In the genomic region with DNA sequence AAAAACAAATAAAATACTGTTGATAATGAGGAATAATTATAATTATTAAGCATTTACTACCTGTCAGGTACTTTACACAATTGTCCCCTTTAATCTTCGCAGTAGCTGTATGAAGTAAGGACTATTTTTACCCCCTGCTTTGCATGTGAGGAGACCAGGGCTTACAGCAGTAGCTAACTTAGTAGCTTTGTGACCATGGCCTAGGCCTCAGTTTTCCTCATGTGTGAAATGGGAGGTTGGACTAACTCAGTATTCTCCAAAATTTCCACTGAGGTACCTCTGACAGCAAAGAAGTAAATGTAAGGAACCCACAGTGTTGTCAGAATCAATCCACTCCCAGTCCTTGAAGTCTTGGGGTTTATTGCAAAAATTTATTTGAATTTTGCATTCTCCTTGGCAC, we compare ENCODE assay signal across 15 cellular contexts. TPM values are rescaled to one million over a fixed set of nuclear protein-coding genes. Genes with fewer than 3 reads are reported as not detected.
DNase-seq lines count a peak whose midpoint lies in the region; ATAC-seq and TF ChIP-seq lines count a peak whose summit lies in the region.
"Had no signal": no experiment of that assay in that cellular context is flagged by ENCODE, and none has a peak within 500 bp of the region (broad histone marks: within the 10 kb centered on the region; RNA-seq: fewer than 3 reads in every experiment).

No MANE protein-coding gene starts in this region.

- TF ChIP-seq CTCF in GM12865 (IDR thresholded peaks at IDR 0.05; ENCODE audit: insufficient read depth, low read depth, low read length, missing control alignments) (no peak), OCI-LY1 (IDR thresholded peaks at IDR 0.05; ENCODE audit: low read length) (no peak), dorsolateral prefrontal cortex (IDR thresholded peaks at IDR 0.05 in 54 of 56, conservative IDR thresholded peaks at IDR 0.05 in 2 of 56; ENCODE audit: low read depth in 1 of 56, partially characterized antibody in 56 of 56) (no peak)

- no peaks in the 10 kb centered on the region for H3K79me2 ChIP-seq in OCI-LY1 (ENCODE audit: insufficient read depth, low read length)

- H3K4me3 ChIP-seq in GM12865 (ENCODE audit: low read depth, low read length) (no peak overlapping the region), OCI-LY1 (ENCODE audit: low read depth, low read length, poor library complexity, severe bottlenecking) (no peak overlapping the region), dorsolateral prefrontal cortex (no peak overlapping the region)

- peak overlapping the region; percentile 25; the same call in 1 of the 2 replicates for H3K9ac ChIP-seq in OCI-LY1 (ENCODE audit: low read length)

- intact Hi-C loops in dorsolateral prefrontal cortex (cut with DNase I) = loop anchor here in 1 of 2 donors (5.0 kb wide), 1 partner anchor 63 kb away; no protein-coding TSS in a partner anchor

- H3K4me2 ChIP-seq in OCI-LY1 (ENCODE audit: low read length) = peak overlapping the region; percentile 33; the same call in 1 of the 2 replicates

- no peak overlapping the region for H2AFZ ChIP-seq in OCI-LY1 (ENCODE audit: low read length)

- no peak for ATAC-seq in GM18907 (IDR thresholded peaks at IDR 0.05; ENCODE audit: unreplicated experiment)

- no peaks in the 10 kb centered on the region for H3K27me3 ChIP-seq in OCI-LY1 (ENCODE audit: insufficient read depth, low read length)
- no peaks in the 10 kb centered on the region for H3K27me3 ChIP-seq in dorsolateral prefrontal cortex

- H3K9me2 ChIP-seq in OCI-LY1 (ENCODE audit: low read depth, low read length) = no peaks in the 10 kb centered on the region

- H3F3A ChIP-seq in OCI-LY1 (ENCODE audit: insufficient read depth, low read length) = no peaks in the 10 kb centered on the region

- H3K36me3 ChIP-seq in OCI-LY1 (ENCODE audit: insufficient read depth, low read length) = no peaks in the 10 kb centered on the region

- DNase-seq in GM12865 (ENCODE audit: low read depth) (peak; percentile 23), dorsolateral prefrontal cortex (no peak), substantia nigra (lab: John Stamatoyannopoulos, UW) (no peak), NCI-H2029 treated with DMSO at 0.1 percent for 48 hours (lab: John Stamatoyannopoulos, UW) (no peak)
- DNase-seq in activated CD4-positive, CD25-positive, alpha-beta regulatory T cell (lab: John Stamatoyannopoulos, UW) = no peak
- DNase-seq: ACHN; CD4-positive, alpha-beta T cell; DMS79; GDM1; H7; NCI-H146; NCI-H2107; NCI-H226 had no signal

- no peaks in the 10 kb centered on the region for H3K9me3 ChIP-seq in OCI-LY1 (ENCODE audit: low read length)

- H3K27ac ChIP-seq in OCI-LY1 (ENCODE audit: low read depth, low read length, poor library complexity, severe bottlenecking) (peak overlapping the region; percentile 63), dorsolateral prefrontal cortex (peak overlapping the region in 40 of 59 donors; percentile 41 to 100 (median 88)), substantia nigra (ENCODE audit: low read depth, low read length, poor library complexity, severe bottlenecking) (peak overlapping the region; percentile 8)

- peaks cover 59% of the 10 kb centered on the region for H3K4me1 ChIP-seq in OCI-LY1 (ENCODE audit: insufficient read depth, low read length, severe bottlenecking)

- H4K20me1 ChIP-seq in OCI-LY1 (ENCODE audit: insufficient read depth, low read length) = no peaks in the 10 kb centered on the region

RNA-seq across cellular contexts. Expression of a gene that starts 3.8 kb away (rescaled TPM):
- total RNA-seq in dorsolateral prefrontal cortex = 1,000 to 10,000 TPM in 2 of 120 experiments, 100 to 1,000 TPM in 118; 225 to 1,268 (median 522) TPM

RNA-seq across cellular contexts. Expression of a gene that starts 28.2 kb away (rescaled TPM):
- 100 to 1,000 TPM in 17 of 120 experiments, 10 to 100 TPM in 103; 53.8 to 141 (median 77.6) TPM for total RNA-seq in dorsolateral prefrontal cortex

RNA-seq across cellular contexts. Expression of a gene that starts 41.7 kb away (rescaled TPM):
- 100 to 1,000 TPM in 6 of 120 experiments, 10 to 100 TPM in 114; 34.3 to 144 (median 58.1) TPM for total RNA-seq in dorsolateral prefrontal cortex

Comparison
In these comparisons a context has a peak if more than half of its experiments do, and no peak if none do; other contexts are left out.
1. H3K27ac ChIP-seq: peak in every context shown above with its lines; median percentile 88 in dorsolateral prefrontal cortex; 63 in OCI-LY1; 8 in substantia nigra.